Comparison of ENCODE assay signal across 8 cellular contexts in genomic region chrX:41333994-41334865, GRCh38.
A peak's percentile ranks its signal among the peaks of the same experiment; 100 is the strongest.
DNase-seq lines count a peak whose midpoint lies in the region; ATAC-seq, FAIRE-seq and TF ChIP-seq lines count a peak whose summit lies in the region.

Gene DDX3X (plus strand): TSS chrX:41334162. CDS start chrX:41334253, 91 bp downstream.

- no peak for TF ChIP-seq CTCF in 22Rv1 (IDR thresholded peaks at IDR 0.05)

- DNase-seq in GM18507 (ENCODE audit: extremely low spot score, insufficient read length, low read depth) (peak; percentile 44), NCI-H2107 treated with DMSO at 0.1 percent for 48 hours (lab: John Stamatoyannopoulos, UW; ENCODE audit: unreplicated experiment) (peak; percentile 88), caudate nucleus (lab: John Stamatoyannopoulos, UW) (peak; percentile 14 to 96 (median 80)), islet precursor cell (peak; percentile 92)
- DNase-seq in activated CD4-positive, CD25-positive, alpha-beta regulatory T cell (lab: John Stamatoyannopoulos, UW), result peak; percentile 61 to 72 (median 64)
- peak; percentile 66 to 83 (median 78) for DNase-seq in stimulated activated CD4-positive, alpha-beta T cell treated with anti-CD3 and anti-CD28 coated beads, Interleukin-12 subunit alpha, Interleukin-12 subunit beta, amount 100 ng/mL, for 48 hours (ENCODE audit: low read depth in 2 of 3, low spot score in 1 of 3)

- peak; percentile 52 for ATAC-seq in HG03039 (IDR thresholded peaks at IDR 0.05; ENCODE audit: unreplicated experiment)

- H3K27ac ChIP-seq in 22Rv1, result peak within 1 kb of the TSS; percentile 96
- H3K27ac ChIP-seq in caudate nucleus (ENCODE audit: low read depth, low read length), result peak within 1 kb of the TSS; percentile 100

- FAIRE-seq in GM18507 (lab: Jason Lieb, UNC), result peak; percentile 49

Comparison
In these comparisons a context has a peak if more than half of its experiments do, and no peak if none do; other contexts are left out.
1. Peak in every context shown above with its lines: DNase-seq, ATAC-seq and H3K27ac ChIP-seq.